9 cellular contexts compared by ENCODE assay signal in the genomic region with DNA sequence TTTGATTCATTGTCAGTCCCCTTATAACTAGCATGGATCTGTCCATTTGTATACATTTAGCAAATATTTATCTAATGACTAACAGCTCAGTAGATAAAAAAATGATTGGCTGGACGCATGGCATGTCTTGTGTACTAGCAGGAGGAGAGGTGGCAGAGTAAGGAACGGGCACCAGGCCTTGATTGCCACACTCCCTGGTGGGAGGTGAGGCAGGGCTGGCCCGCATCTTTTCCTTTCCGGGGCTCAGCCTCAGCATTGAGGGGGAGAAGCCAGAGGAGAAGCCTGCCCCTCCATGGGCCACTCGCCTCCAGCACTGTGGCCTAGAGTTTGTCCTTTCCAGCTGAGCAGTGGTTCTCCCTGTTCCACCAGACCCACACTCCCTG.
A peak's percentile ranks its signal among the peaks of the same experiment; 100 is the strongest.
DNase-seq lines count a peak whose midpoint lies in the region; ATAC-seq and TF ChIP-seq lines count a peak whose summit lies in the region.
"Had no signal": no experiment of that assay in that cellular context is flagged by ENCODE, and none has a peak within 500 bp of the region (broad histone marks: within the 10 kb centered on the region; RNA-seq: fewer than 3 reads in every experiment).

No MANE protein-coding gene starts in this region.

- H4K20me1 ChIP-seq in GM23248 (ENCODE audit: insufficient read depth) (no peaks in the 10 kb centered on the region), OCI-LY3 (ENCODE audit: insufficient read depth, low read length) (no peaks in the 10 kb centered on the region)

- no peaks in the 10 kb centered on the region for H3K27me3 ChIP-seq in GM23248 (replicated peaks; ENCODE audit: insufficient read depth)
- H3K27me3 ChIP-seq in OCI-LY3 (ENCODE audit: low read depth, low read length): no peaks in the 10 kb centered on the region
- no peaks in the 10 kb centered on the region for H3K27me3 ChIP-seq in esophagus muscularis mucosa

- no peaks in the 10 kb centered on the region for H3K9me3 ChIP-seq in GM23248 (ENCODE audit: low read depth)
- H3K9me3 ChIP-seq in OCI-LY3 (ENCODE audit: insufficient read depth, low read length): no peaks in the 10 kb centered on the region
- H3K9me3 ChIP-seq in esophagus muscularis mucosa: no peaks in the 10 kb centered on the region

- intact Hi-C loops in esophagus muscularis mucosa (cut with DNase I): no loop called here

- peaks cover 20% of the 10 kb centered on the region for H3K4me1 ChIP-seq in GM23248 (ENCODE audit: insufficient read depth)
- H3K4me1 ChIP-seq in OCI-LY3 (ENCODE audit: low read length): peaks cover 59% of the 10 kb centered on the region
- H3K4me1 ChIP-seq in esophagus muscularis mucosa: no peaks in the 10 kb centered on the region

- peaks cover 28% of the 10 kb centered on the region for H3F3A ChIP-seq in GM23248 (ENCODE audit: insufficient read depth)

- no peak overlapping the region for H3K27ac Mint-ChIP-seq in activated CD8-positive, alpha-beta memory T cell treated with anti-CD3 and anti-CD28 coated beads, Interleukin-2, amount 10 ng/mL, durations not matched to agents 7 days and 5 days

- H3K36me3 ChIP-seq in GM23248 (ENCODE audit: low read depth): no peaks in the 10 kb centered on the region; the same call in 1 of the 2 replicates
- H3K36me3 ChIP-seq in OCI-LY3 (replicated peaks; ENCODE audit: low read depth, low read length): peaks cover 6% of the 10 kb centered on the region
- H3K36me3 ChIP-seq in esophagus muscularis mucosa: peaks cover 3 to 34% (median 13%) of the 10 kb centered on the region in 4 donors

- no peaks in the 10 kb centered on the region for H3K27me3 Mint-ChIP-seq in activated CD8-positive, alpha-beta memory T cell treated with anti-CD3 and anti-CD28 coated beads, Interleukin-2, amount 10 ng/mL, durations not matched to agents 7 days and 5 days

- H3K9ac ChIP-seq in GM23248 (peak overlapping the region; percentile 19), OCI-LY3 (ENCODE audit: low read length) (peak overlapping the region; percentile 77)

- peaks cover 4% of the 10 kb centered on the region for H3K4me1 Mint-ChIP-seq in activated CD8-positive, alpha-beta memory T cell treated with anti-CD3 and anti-CD28 coated beads, Interleukin-2, amount 10 ng/mL, durations not matched to agents 7 days and 5 days

- H3K4me2 ChIP-seq in GM23248 (ENCODE audit: unreplicated experiment) (peak overlapping the region; percentile 40), OCI-LY3 (ENCODE audit: low read length) (peak overlapping the region; percentile 94)

- ATAC-seq in activated CD8-positive, alpha-beta memory T cell treated with anti-CD3 and anti-CD28 coated beads, Interleukin-2, amount 10 ng/mL, durations not matched to agents 7 days and 5 days: no peak

- peaks cover 2% of the 10 kb centered on the region for H3K36me3 Mint-ChIP-seq in activated CD8-positive, alpha-beta memory T cell treated with anti-CD3 and anti-CD28 coated beads, Interleukin-2, amount 10 ng/mL, durations not matched to agents 7 days and 5 days

- H3K79me2 ChIP-seq in GM23248 (ENCODE audit: insufficient read depth) (no peaks in the 10 kb centered on the region), OCI-LY3 (ENCODE audit: low read length) (no peaks in the 10 kb centered on the region)

- WGBS in GM23248 (ENCODE audit: low coverage in 1 of 2, low lambda C conversion rate in 2 of 2, missing lambda C conversion rate in 2 of 2), 2 experiments: 38 to 48% methylated on average over 5 of the region's 5 CpGs
- WGBS in esophagus muscularis mucosa: 85% methylated on average over 5 of the region's 5 CpGs

- TF ChIP-seq POLR2A in esophagus muscularis mucosa (IDR thresholded peaks at IDR 0.05; ENCODE audit: low read depth): no peak

- TF ChIP-seq CTCF in OCI-LY3 (IDR thresholded peaks at IDR 0.05; ENCODE audit: low read depth, low read length) (no peak), esophagus muscularis mucosa (IDR thresholded peaks at IDR 0.05) (no peak)

- CTCF ChIA-PET in activated CD8-positive, alpha-beta memory T cell treated with anti-CD3 and anti-CD28 coated beads, Interleukin-2, amount 10 ng/mL, durations not matched to agents 7 days and 5 days (lab: Charles Lee): interaction anchor here (1.6 kb wide), 1 partner anchor 254 kb away, joined by 4 read pairs; no protein-coding TSS in a partner anchor

- in situ Hi-C loops in GM23248 (cut with MboI): no loop called here

- no peak for TF ChIP-seq EP300 in esophagus muscularis mucosa (IDR thresholded peaks at IDR 0.05)

- H3K27ac ChIP-seq in GM23248 (peak overlapping the region; percentile 58), OCI-LY3 (ENCODE audit: low read length) (peak overlapping the region; percentile 98), esophagus muscularis mucosa (replicated peaks in 1 of 4) (no peak overlapping the region)

- no peak overlapping the region for H3K4me3 Mint-ChIP-seq in activated CD8-positive, alpha-beta memory T cell treated with anti-CD3 and anti-CD28 coated beads, Interleukin-2, amount 10 ng/mL, durations not matched to agents 7 days and 5 days

- DNase-seq in DMS153 (lab: John Stamatoyannopoulos, UW) (peak; percentile 91), GM23248 (peak; percentile 42), hepatic stellate cell (ENCODE audit: low spot score) (peak; percentile 27), NCI-H446 treated with DMSO at 0.1 percent for 48 hours (lab: John Stamatoyannopoulos, UW) (no peak), esophagus muscularis mucosa (ENCODE audit: extremely low spot score) (no peak)
- no peak for DNase-seq in activated CD8-positive, alpha-beta memory T cell treated with anti-CD3 and anti-CD28 coated beads, Interleukin-2, amount 10 ng/mL, durations not matched to agents 7 days and 5 days
- no peak for DNase-seq in activated T-cell treated with anti-CD3 and anti-CD28 coated beads, Interleukin-2, amount 50 U/mL, for 1 hour
- DNase-seq: MV-4-11 had no signal

- no peaks in the 10 kb centered on the region for H3K9me3 Mint-ChIP-seq in activated CD8-positive, alpha-beta memory T cell treated with anti-CD3 and anti-CD28 coated beads, Interleukin-2, amount 10 ng/mL, durations not matched to agents 7 days and 5 days (ENCODE audit: low read depth)

- H3K9me2 ChIP-seq in GM23248 (ENCODE audit: insufficient read depth): no peaks in the 10 kb centered on the region

- H2AFZ ChIP-seq in GM23248: peak overlapping the region; percentile 51
- no peak overlapping the region; the same call in 1 of the 2 replicates for H2AFZ ChIP-seq in OCI-LY3 (ENCODE audit: low read depth, low read length)

- H3K4me3 ChIP-seq in GM23248: no peak overlapping the region
- peak overlapping the region; percentile 75 for H3K4me3 ChIP-seq in OCI-LY3 (ENCODE audit: low read length)
- H3K4me3 ChIP-seq in esophagus muscularis mucosa: no peak overlapping the region

Comparison
In these comparisons a context has a peak if more than half of its experiments do, and no peak if none do; other contexts are left out.
1. DNase-seq: peak in DMS153 (single experiment), GM23248 (single experiment) and hepatic stellate cell (single experiment); none in NCI-H446 treated with DMSO at 0.1 percent for 48 hours (single experiment), activated CD8-positive, alpha-beta memory T cell treated with anti-CD3 and anti-CD28 coated beads, Interleukin-2, amount 10 ng/mL, durations not matched to agents 7 days and 5 days (single experiment), activated T-cell treated with anti-CD3 and anti-CD28 coated beads, Interleukin-2, amount 50 U/mL, for 1 hour (single experiment) and esophagus muscularis mucosa (single experiment).
2. H3K27ac ChIP-seq: peak in GM23248 (single experiment) and OCI-LY3 (single experiment); none in esophagus muscularis mucosa (0 of 4).